ENCODE assay signal across 23 cellular contexts in the genomic region with DNA sequence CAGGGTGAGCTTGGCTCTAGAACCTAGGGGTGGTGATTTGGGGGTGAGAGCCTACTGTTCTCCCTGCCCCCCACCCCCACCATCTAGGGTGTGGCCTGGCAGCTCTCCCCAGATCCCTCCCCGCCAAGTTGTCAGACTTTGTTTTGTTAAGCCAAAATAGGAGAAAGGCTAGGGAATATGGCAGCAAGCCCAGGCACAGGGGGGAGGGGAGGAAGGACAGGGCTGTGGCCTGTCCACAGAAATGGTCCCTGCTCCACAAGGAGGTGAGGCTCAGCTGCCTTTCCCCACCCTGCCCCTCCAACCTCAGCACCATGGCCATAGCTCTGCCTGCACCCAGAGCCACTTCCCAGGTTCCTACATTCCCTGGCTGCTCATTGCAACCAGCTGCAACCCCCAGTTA. TPM values are rescaled to one million over a fixed set of nuclear protein-coding genes. Genes with fewer than 3 reads are reported as not detected.
DNase-seq lines count a peak whose midpoint lies in the region; ATAC-seq and TF ChIP-seq lines count a peak whose summit lies in the region.
"Had no signal": no experiment of that assay in that cellular context is flagged by ENCODE, and none has a peak within 500 bp of the region (broad histone marks: within the 10 kb centered on the region; RNA-seq: fewer than 3 reads in every experiment).

No MANE protein-coding gene starts in this region.

- BruUV-seq in IMR-90 (replicated peaks; lab: Mats Ljungman, UMichigan): no TSS peak

- H3K4me2 ChIP-seq in IMR-90 (ENCODE audit: low read depth, low read length) (no peak overlapping the region; the same call in 1 of the 2 replicates), mesenchymal stem cell (ENCODE audit: low read length, poor library complexity, severe bottlenecking) (no peak overlapping the region)
- H3K4me2 ChIP-seq: smooth muscle cell had no signal

- no peak overlapping the region for H2BK20ac ChIP-seq in IMR-90 (ENCODE audit: low read depth, low read length)

- H3K4ac ChIP-seq in IMR-90 (ENCODE audit: low read depth, low read length): peak overlapping the region; percentile 46
- H3K4ac ChIP-seq in mesenchymal stem cell (ENCODE audit: low read depth in 1 of 2, low read length in 2 of 2): no peak overlapping the region

- H4K91ac ChIP-seq in IMR-90 (ENCODE audit: insufficient read depth, low read depth, low read length) (peak overlapping the region; percentile 32; the same call in 1 of the 2 replicates), mesenchymal stem cell (ENCODE audit: low read length) (no peak overlapping the region)

- peaks cover 4 to 9% of the 10 kb centered on the region in 2 experiments; a peak in 3 of 4 replicates for H3K79me1 ChIP-seq in IMR-90 (ENCODE audit: low read depth in 1 of 2, low read length in 2 of 2)
- peaks cover 4% of the 10 kb centered on the region for H3K79me1 ChIP-seq in mesenchymal stem cell (replicated peaks; ENCODE audit: low read length, poor library complexity, severe bottlenecking)

- H3K18ac ChIP-seq in IMR-90 (ENCODE audit: low read depth, low read length) (no peak overlapping the region), mesenchymal stem cell (ENCODE audit: low read depth in 1 of 2, low read length in 2 of 2) (no peak overlapping the region)

- H3K27me3 Mint-ChIP-seq in CD4-positive, alpha-beta T cell: no peaks in the 10 kb centered on the region
- H3K27me3 Mint-ChIP-seq in endodermal cell (ENCODE audit: insufficient read depth): peaks cover 34% of the 10 kb centered on the region
- H3K27me3 Mint-ChIP-seq: activated naive CD8-positive, alpha-beta T cell had no signal

- peaks cover 9% of the 10 kb centered on the region for H3K9me1 ChIP-seq in IMR-90 (ENCODE audit: insufficient read depth, low read length)

- H3K27ac Mint-ChIP-seq in CD4-positive, alpha-beta T cell: no peak overlapping the region
- no peak overlapping the region for H3K27ac Mint-ChIP-seq in endodermal cell
- H3K27ac Mint-ChIP-seq: activated naive CD8-positive, alpha-beta T cell; activated T-helper 1 cell treated with anti-CD3 and anti-CD28 coated beads, Interleukin-12 subunit alpha, Interleukin-12 subunit beta, Interleukin-2, Interleukin-4 antibody, amounts not matched to agents 30 ng/mL and 10 ng/mL and 1 ng/mL, durations not matched to agents 14 hours and 24 hours and 36 hours; natural killer cell had no signal

- H2AK5ac ChIP-seq in IMR-90 (ENCODE audit: low read depth, low read length): peak overlapping the region; percentile 50; the same call in 1 of the 2 replicates
- no peak overlapping the region for H2AK5ac ChIP-seq in mesenchymal stem cell (ENCODE audit: low read length, severe bottlenecking)

- POLR2A ChIA-PET in IMR-90 (lab: Charles Lee; ENCODE audit: unreplicated experiment): no interaction called here
- POLR2A ChIA-PET in CD4-positive, alpha-beta T cell (lab: Charles Lee): no interaction called here

- no peaks in the 10 kb centered on the region for H3K4me1 Mint-ChIP-seq in CD4-positive, alpha-beta T cell (ENCODE audit: low read depth)
- H3K4me1 Mint-ChIP-seq in endodermal cell: peaks cover 5% of the 10 kb centered on the region

- H4K5ac ChIP-seq in IMR-90 (ENCODE audit: low read depth, low read length): 0 out of 2 replicates have a peak overlapping the region, but pooled peaks have one; percentile 35

- peak; percentile 57 for ATAC-seq in IMR-90 (ENCODE audit: low read depth)
- peak; percentile 58 to 72 for ATAC-seq in right cardiac atrium
- no peak for ATAC-seq in CD4-positive, alpha-beta T cell (ENCODE audit: poor library complexity)
- no peak for ATAC-seq in HG03432 (IDR thresholded peaks at IDR 0.05; ENCODE audit: unreplicated experiment)
- ATAC-seq: esophagus mucosa, natural killer cell, SK-N-SH treated with all-trans-retinoic acid at 6 μM for 48 hours had no signal

- H3K56ac ChIP-seq in IMR-90 (ENCODE audit: extremely low read depth, insufficient read depth, low read length): no peak overlapping the region

- H2AK9ac ChIP-seq in IMR-90 (replicated peaks; ENCODE audit: low read depth, low read length, poor library complexity): peak overlapping the region; percentile 26

- no peak overlapping the region for H3K4me3 Mint-ChIP-seq in CD4-positive, alpha-beta T cell
- H3K4me3 Mint-ChIP-seq in endodermal cell: no peak overlapping the region
- H3K4me3 Mint-ChIP-seq: activated naive CD8-positive, alpha-beta T cell; activated T-helper 1 cell treated with anti-CD3 and anti-CD28 coated beads, Interleukin-12 subunit alpha, Interleukin-12 subunit beta, Interleukin-2, Interleukin-4 antibody, amounts not matched to agents 30 ng/mL and 10 ng/mL and 1 ng/mL, durations not matched to agents 14 hours and 24 hours and 36 hours; natural killer cell had no signal

- no peak overlapping the region for H2AFZ ChIP-seq in IMR-90 (replicated peaks; ENCODE audit: low read length, poor library complexity)
- H2AFZ ChIP-seq in mesenchymal stem cell (ENCODE audit: low read depth, low read length): no peak overlapping the region

- H2BK15ac ChIP-seq in IMR-90 (ENCODE audit: low read depth, low read length) (0 out of 3 replicates have a peak overlapping the region, but pooled peaks have one; percentile 10), mesenchymal stem cell (ENCODE audit: low read depth, poor library complexity, severe bottlenecking) (no peak overlapping the region)

- dilution Hi-C loops in IMR-90 (cut with HindIII; ENCODE audit: low sequenced_read_pairs, unreplicated experiment): no loop called here

- peaks cover 20% of the 10 kb centered on the region for H3K36me3 ChIP-seq in IMR-90 (ENCODE audit: control insufficient read depth, insufficient read depth, low read length)
- H3K36me3 ChIP-seq in mesenchymal stem cell (ENCODE audit: control insufficient read depth in 1 of 2, insufficient read depth in 2 of 2, low read depth in 1 of 2, low read length in 2 of 2): peaks cover 28 to 39% of the 10 kb centered on the region in 2 experiments
- peaks cover 12% of the 10 kb centered on the region for H3K36me3 ChIP-seq in endodermal cell (ENCODE audit: control insufficient read depth, insufficient read depth, low read length)

- CTCF ChIA-PET in IMR-90 (lab: Yijun Ruan, JAX): interaction anchor here (0.8 kb wide), 1 partner anchor 11 kb away, joined by 3 read pairs; no protein-coding TSS in a partner anchor
- CTCF ChIA-PET in CD4-positive, alpha-beta T cell (lab: Charles Lee): interaction anchor here (0.6 to 4.8 kb wide), 2 partner anchors 10 to 1589 kb away, joined by 3 to 18 read pairs; no protein-coding TSS in a partner anchor

- peaks cover 7% of the 10 kb centered on the region for H3K4me1 ChIP-seq in IMR-90 (ENCODE audit: control insufficient read depth, insufficient read depth, low read length)
- peaks cover 14% of the 10 kb centered on the region for H3K4me1 ChIP-seq in right cardiac atrium (ENCODE audit: control insufficient read depth, insufficient read depth, low read length)
- peaks cover 1% of the 10 kb centered on the region for H3K4me1 ChIP-seq in mesenchymal stem cell (ENCODE audit: control insufficient read depth, insufficient read depth, low read depth, low read length)
- no peaks in the 10 kb centered on the region for H3K4me1 ChIP-seq in endodermal cell (ENCODE audit: control insufficient read depth, insufficient read depth, low read length)
- H3K4me1 ChIP-seq: HAP-1 had no signal

- no peaks in the 10 kb centered on the region for H4K20me1 ChIP-seq in IMR-90 (ENCODE audit: insufficient read depth, low read length)

- no peak overlapping the region for H3K4me3 ChIP-seq in IMR-90 (ENCODE audit: insufficient read depth, low read depth, low read length)
- H3K4me3 ChIP-seq in right cardiac atrium (ENCODE audit: low read length): no peak overlapping the region
- H3K4me3 ChIP-seq in mesenchymal stem cell (ENCODE audit: insufficient read depth in 1 of 2, low read depth in 1 of 2, low read length in 2 of 2): no peak overlapping the region
- no peak overlapping the region for H3K4me3 ChIP-seq in endodermal cell (ENCODE audit: low read length)
- H3K4me3 ChIP-seq: dorsolateral prefrontal cortex, HAP-1, smooth muscle cell had no signal

- no peaks in the 10 kb centered on the region for H3K27me3 ChIP-seq in IMR-90 (ENCODE audit: control insufficient read depth, insufficient read depth, low read length)
- H3K27me3 ChIP-seq in right cardiac atrium (ENCODE audit: control insufficient read depth, insufficient read depth): no peaks in the 10 kb centered on the region
- no peaks in the 10 kb centered on the region for H3K27me3 ChIP-seq in CD4-positive, alpha-beta T cell (ENCODE audit: control insufficient read depth, insufficient read depth, low read length)
- no peaks in the 10 kb centered on the region for H3K27me3 ChIP-seq in mesenchymal stem cell (ENCODE audit: control insufficient read depth in 1 of 2, insufficient read depth in 1 of 2, low read length in 2 of 2)
- peaks cover 1% of the 10 kb centered on the region for H3K27me3 ChIP-seq in endodermal cell (ENCODE audit: control insufficient read depth, insufficient read depth, low read length, poor library complexity, severe bottlenecking)
- H3K27me3 ChIP-seq: dorsolateral prefrontal cortex had no signal

- H3K9ac ChIP-seq in IMR-90 (ENCODE audit: low read depth, low read length): no peak overlapping the region
- H3K9ac ChIP-seq in mesenchymal stem cell (ENCODE audit: low read length): no peak overlapping the region
- H3K9ac ChIP-seq in endodermal cell (ENCODE audit: extremely low read depth, low read length, poor library complexity, severe bottlenecking): no peak overlapping the region

- WGBS in IMR-90 (ENCODE audit: extremely low coverage in 2 of 2, insufficient read length in 1 of 2), 2 experiments: no CpG with 5 or more reads among the region's 1 CpG
- WGBS in right cardiac atrium: 44% methylated on average over 1 of the region's 1 CpG
- WGBS in mesenchymal stem cell: 91% methylated on average over 1 of the region's 1 CpG
- 100% methylated on average over 1 of the region's 1 CpG; no CpG with 5 or more reads in 1 of the 2 experiments for WGBS in endodermal cell (ENCODE audit: insufficient coverage in 1 of 2, insufficient read length in 1 of 2), 2 experiments

- TF ChIP-seq POLR2A in IMR-90 (IDR thresholded peaks at IDR 0.05; ENCODE audit: low read depth, low read length): no peak

- H3K9me3 ChIP-seq in IMR-90 (ENCODE audit: control insufficient read depth, insufficient read depth, low read length) (peaks cover 6% of the 10 kb centered on the region), right cardiac atrium (ENCODE audit: control insufficient read depth, low read length) (no peaks in the 10 kb centered on the region), mesenchymal stem cell (ENCODE audit: control insufficient read depth, low read length) (peaks cover 5% of the 10 kb centered on the region), endodermal cell (ENCODE audit: control insufficient read depth, low read length) (peaks cover 22% of the 10 kb centered on the region)
- H3K9me3 ChIP-seq in CD4-positive, alpha-beta T cell (ENCODE audit: control insufficient read depth, low read length): no peaks in the 10 kb centered on the region

- no peak overlapping the region for H3K23ac ChIP-seq in IMR-90 (ENCODE audit: low read depth, low read length)
- no peak overlapping the region for H3K23ac ChIP-seq in mesenchymal stem cell (ENCODE audit: low read length in 2 of 2)

- peak overlapping the region; percentile 32; the same call in 1 of the 2 replicates for H3K14ac ChIP-seq in IMR-90 (replicated peaks; ENCODE audit: low read depth, low read length)
- H3K14ac ChIP-seq in mesenchymal stem cell (ENCODE audit: low read length in 2 of 2): peak overlapping the region in 1 of 2 experiments; percentile 26

- H4K8ac ChIP-seq in IMR-90 (ENCODE audit: low read depth in 2 of 2, low read length in 2 of 2) (peak overlapping the region in 1 of 2 experiments; percentile 39; a peak in 2 of 4 replicates), mesenchymal stem cell (ENCODE audit: low read length) (no peak overlapping the region)

- intact Hi-C loops in IMR-90 (cut with micrococcal nuclease) (no loop called here), right cardiac atrium (cut with DNase I) (no loop called here), posterior vena cava (cut with DNase I) (loop anchor here in 1 of 2 donors (10.0 kb wide), 1 partner anchor 246 kb away; no protein-coding TSS in a partner anchor)
- intact Hi-C loops in CD4-positive, alpha-beta T cell (cut with DNase I, micrococcal nuclease): no loop called here

- H3K27ac ChIP-seq in IMR-90 (ENCODE audit: insufficient read depth, low read length) (no peak overlapping the region), right cardiac atrium (ENCODE audit: low read length) (no peak overlapping the region), mesenchymal stem cell (ENCODE audit: low read length, poor library complexity, severe bottlenecking) (no peak overlapping the region), endodermal cell (ENCODE audit: low read depth, low read length) (no peak overlapping the region)
- H3K27ac ChIP-seq in CD4-positive, alpha-beta T cell (ENCODE audit: low read depth, low read length): no peak overlapping the region

- no peak for DNase-seq in IMR-90
- DNase-seq in cerebellum (ENCODE audit: low spot score): peak; percentile 32
- DNase-seq in right cardiac atrium: peak; percentile 79 to 92 (median 92)
- DNase-seq in posterior vena cava (ENCODE audit: low spot score): peak; percentile 89
- DNase-seq in CD4-positive, alpha-beta T cell: no peak
- DNase-seq in mesenchymal stem cell: no peak
- DNase-seq in endodermal cell: no peak
- DNase-seq: activated CD4-positive, CD25-positive, alpha-beta regulatory T cell; GDM1; glutamatergic neuron; natural killer cell; NCI-H1694; NCI-H345; stimulated activated CD4-positive, alpha-beta T cell treated with anti-CD3 and anti-CD28 coated beads, Interleukin-4, amount 100 ng/mL, for 24 hours had no signal

- H3K9me3 Mint-ChIP-seq in CD4-positive, alpha-beta T cell: no peaks in the 10 kb centered on the region
- H3K9me3 Mint-ChIP-seq in endodermal cell: peaks cover 5% of the 10 kb centered on the region
- H3K9me3 Mint-ChIP-seq: activated T-helper 1 cell treated with anti-CD3 and anti-CD28 coated beads, Interleukin-12 subunit alpha, Interleukin-12 subunit beta, Interleukin-2, Interleukin-4 antibody, amounts not matched to agents 30 ng/mL and 10 ng/mL and 1 ng/mL, durations not matched to agents 14 hours and 24 hours and 36 hours; natural killer cell had no signal

- TF ChIP-seq RAD21 in IMR-90 (IDR thresholded peaks at IDR 0.05; ENCODE audit: low read length): no peak

- in situ Hi-C loops in IMR-90 (cut with MboI; ENCODE audit: low sequenced_read_pairs): no loop called here

- H2BK5ac ChIP-seq in IMR-90 (ENCODE audit: low read depth, low read length, poor library complexity, severe bottlenecking) (no peak overlapping the region), mesenchymal stem cell (ENCODE audit: low read depth, low read length, poor library complexity, severe bottlenecking) (no peak overlapping the region)

- TF ChIP-seq CTCF in IMR-90 (conservative IDR thresholded peaks at IDR 0.05; ENCODE audit: low read depth, low read length) (no peak), endodermal cell (conservative IDR thresholded peaks at IDR 0.05) (no peak)
- TF ChIP-seq CTCF in CD4-positive, alpha-beta T cell (IDR thresholded peaks at IDR 0.05): no peak

- H2BK12ac ChIP-seq in mesenchymal stem cell (ENCODE audit: low read length in 2 of 2): no peak overlapping the region

- H3K36me3 Mint-ChIP-seq in CD4-positive, alpha-beta T cell (ENCODE audit: low read depth): no peaks in the 10 kb centered on the region
- peaks cover 31% of the 10 kb centered on the region for H3K36me3 Mint-ChIP-seq in endodermal cell (ENCODE audit: low read depth)
- H3K36me3 Mint-ChIP-seq: natural killer cell had no signal

- H2BK120ac ChIP-seq in IMR-90 (ENCODE audit: low read depth, low read length): peak overlapping the region; percentile 59; the same call in 1 of the 2 replicates
- no peak overlapping the region for H2BK120ac ChIP-seq in mesenchymal stem cell (ENCODE audit: low read depth, low read length)

RNA-seq across cellular contexts. Expression of gene SCUBE3, which starts 17.2 kb away (rescaled TPM):
- total RNA-seq in IMR-90 (2012; rRNA removed) (19.9 and 21.1 TPM in 2 replicates), cerebellum (2.5 TPM), right cardiac atrium (under 1 TPM; 0.25 to 0.86 (median 0.49) TPM), posterior vena cava (10 to 100 TPM; 15.2 to 50.1 TPM), endodermal cell (under 1 TPM; 0.27 to 0.86 TPM)
- polyA plus RNA-seq in IMR-90 (2012; rRNA removed) (41.5 and 45.5 TPM in 2 replicates), right cardiac atrium (0.38 TPM)
- 24.2 and 25.6 TPM in 2 replicates for polyA plus RNA-seq in IMR-90 (2012; cell fraction: cytosol; rRNA removed)
- polyA plus RNA-seq in IMR-90 (2012; cell fraction: nucleus; rRNA removed; ENCODE audit: low replicate concordance): 53.9 and 65.7 TPM in 2 replicates
- not detected for total RNA-seq in CD4-positive, alpha-beta T cell
- 2.0 TPM for polyA plus RNA-seq in mesenchymal stem cell (2013, experiment 1 of 2)
- 1.9 TPM for polyA plus RNA-seq in mesenchymal stem cell (2013, experiment 2 of 2)
- 22.4 TPM for polyA plus RNA-seq in endodermal cell (2013, experiment 1 of 2)
- polyA plus RNA-seq in endodermal cell (2013, experiment 2 of 2): 18.8 TPM
- total RNA-seq: activated T-helper 1 cell treated with anti-CD3 and anti-CD28 coated beads, Interleukin-12 subunit alpha, Interleukin-12 subunit beta, Interleukin-2, Interleukin-4 antibody, amounts not matched to agents 30 ng/mL and 10 ng/mL and 1 ng/mL, durations not matched to agents 14 hours and 24 hours and 36 hours; bronchial epithelial cell had no signal

RNA-seq across cellular contexts. Expression of gene ZNF76, which starts 28.6 kb away (rescaled TPM):
- total RNA-seq in IMR-90 (2012; rRNA removed): 15.3 and 19.9 TPM in 2 replicates
- 21.1 and 22.5 TPM in 2 replicates for polyA plus RNA-seq in IMR-90 (2012; rRNA removed)
- polyA plus RNA-seq in IMR-90 (2012; cell fraction: cytosol; rRNA removed): 13.4 and 13.9 TPM in 2 replicates
- polyA plus RNA-seq in IMR-90 (2012; cell fraction: nucleus; rRNA removed; ENCODE audit: low replicate concordance): 87.4 and 150 TPM in 2 replicates
- total RNA-seq in cerebellum: 21.1 TPM
- total RNA-seq in right cardiac atrium: 10 to 100 TPM; 28.6 to 44.4 (median 38.2) TPM
- polyA plus RNA-seq in right cardiac atrium: 35.8 TPM
- 10 to 100 TPM; 23.1 to 29.6 TPM for total RNA-seq in posterior vena cava
- total RNA-seq in CD4-positive, alpha-beta T cell: 10 to 100 TPM; 46.1 to 53.4 TPM
- polyA plus RNA-seq in mesenchymal stem cell (2013, experiment 1 of 2): 12.0 TPM
- 10.9 TPM for polyA plus RNA-seq in mesenchymal stem cell (2013, experiment 2 of 2)
- 10 to 100 TPM; 39.0 to 42.9 TPM for total RNA-seq in endodermal cell
- 46.7 TPM for polyA plus RNA-seq in endodermal cell (2013, experiment 1 of 2)
- 38.9 TPM for polyA plus RNA-seq in endodermal cell (2013, experiment 2 of 2)

Comparison
In these comparisons a context has a peak if more than half of its experiments do, and no peak if none do; other contexts are left out.
1. ATAC-seq: peak in IMR-90 (single experiment) and right cardiac atrium (2 of 2); none in CD4-positive, alpha-beta T cell (single experiment) and HG03432 (single experiment).
2. DNase-seq: peak in cerebellum (single experiment), right cardiac atrium (3 of 3) and posterior vena cava (single experiment); none in IMR-90 (single experiment), CD4-positive, alpha-beta T cell (0 of 10), mesenchymal stem cell (single experiment) and endodermal cell (single experiment).